ENCODE assay signal across 20 cellular contexts in the genomic region with DNA sequence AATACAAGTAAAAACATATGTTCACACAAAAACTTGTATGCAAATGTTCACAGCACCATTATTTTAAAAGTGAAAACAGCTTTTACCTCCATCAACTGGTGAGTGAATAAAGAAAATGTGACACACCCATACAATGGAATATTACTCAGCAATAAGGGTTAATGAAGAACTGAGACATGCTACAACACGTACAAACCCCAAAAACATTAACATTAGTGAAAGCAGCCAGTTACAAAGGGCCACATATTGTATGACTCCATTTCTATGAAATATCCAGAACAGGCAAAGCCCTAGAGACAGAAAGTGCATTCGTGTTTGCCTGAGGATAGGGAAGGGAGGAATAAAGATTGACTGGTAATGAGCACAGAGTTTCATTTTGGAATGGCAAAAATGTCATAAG. TPM values are rescaled to one million over a fixed set of nuclear protein-coding genes. Genes with fewer than 3 reads are reported as not detected.
A peak's percentile ranks its signal among the peaks of the same experiment; 100 is the strongest.
DNase-seq lines count a peak whose midpoint lies in the region; ATAC-seq, FAIRE-seq and TF ChIP-seq lines count a peak whose summit lies in the region.
"Had no signal": no experiment of that assay in that cellular context is flagged by ENCODE, and none has a peak within 500 bp of the region (broad histone marks: within the 10 kb centered on the region; RNA-seq: fewer than 3 reads in every experiment).

No MANE protein-coding gene starts in this region.

- ATAC-seq in esophagus mucosa (peak; percentile 75), GM18498 (IDR thresholded peaks at IDR 0.05; ENCODE audit: unreplicated experiment) (no peak)
- ATAC-seq: A549; CD8-positive, alpha-beta T cell had no signal

- peak overlapping the region; percentile 55 for H3K27ac Mint-ChIP-seq in activated naive CD4-positive, alpha-beta T cell treated with anti-CD3 and anti-CD28 coated beads, Interleukin-2, amount 50 U/mL, for 24 hours
- H3K27ac Mint-ChIP-seq: B cell; CD4-positive, alpha-beta T cell; CD8-positive, alpha-beta T cell had no signal

- peaks cover 34% of the 10 kb centered on the region for H3K36me3 Mint-ChIP-seq in activated naive CD4-positive, alpha-beta T cell treated with anti-CD3 and anti-CD28 coated beads, Interleukin-2, amount 50 U/mL, for 24 hours

- TF ChIP-seq CTCF in bronchial epithelial cell (IDR thresholded peaks at IDR 0.05; ENCODE audit: insufficient read depth, low read length, severe bottlenecking): no peak

- FAIRE-seq in bronchial epithelial cell (lab: Jason Lieb, UNC): no peak
- FAIRE-seq: A549, D721Med, G401.6, GM12891, GM18507 had no signal

- H3K4me3 ChIP-seq in bronchial epithelial cell (ENCODE audit: low read depth, low read length): no peak overlapping the region
- H3K4me3 ChIP-seq: A549; BLaER1 treated with 17β-estradiol and CSF1 and Interleukin-3, amounts not matched to agents 10 nM and 100 nM had no signal

- peaks cover 5% of the 10 kb centered on the region for H3K9me3 Mint-ChIP-seq in activated naive CD4-positive, alpha-beta T cell treated with anti-CD3 and anti-CD28 coated beads, Interleukin-2, amount 50 U/mL, for 24 hours

- H3K27me3 ChIP-seq in bronchial epithelial cell (ENCODE audit: control insufficient read depth, insufficient read depth, low read length): no peaks in the 10 kb centered on the region
- H3K27me3 ChIP-seq: BLaER1 treated with 17β-estradiol and CSF1 and Interleukin-3, amounts not matched to agents 10 nM and 100 nM had no signal

- H3K4me1 Mint-ChIP-seq in activated naive CD4-positive, alpha-beta T cell treated with anti-CD3 and anti-CD28 coated beads, Interleukin-2, amount 50 U/mL, for 24 hours: peaks cover 4% of the 10 kb centered on the region
- H3K4me1 Mint-ChIP-seq: B cell had no signal

- no peak overlapping the region for H3K4me3 Mint-ChIP-seq in activated naive CD4-positive, alpha-beta T cell treated with anti-CD3 and anti-CD28 coated beads, Interleukin-2, amount 50 U/mL, for 24 hours
- H3K4me3 Mint-ChIP-seq: B cell; CD4-positive, alpha-beta T cell; CD8-positive, alpha-beta T cell had no signal

- no peaks in the 10 kb centered on the region for H3K27me3 Mint-ChIP-seq in activated naive CD4-positive, alpha-beta T cell treated with anti-CD3 and anti-CD28 coated beads, Interleukin-2, amount 50 U/mL, for 24 hours
- H3K27me3 Mint-ChIP-seq: B cell; CD4-positive, alpha-beta T cell had no signal

- H3K36me3 ChIP-seq in bronchial epithelial cell (ENCODE audit: control insufficient read depth, insufficient read depth, low read length): no peaks in the 10 kb centered on the region

- DNase-seq in activated naive CD4-positive, alpha-beta T cell treated with Interleukin-2 at 50 U/mL for 16 hours: no peak
- DNase-seq in bronchial epithelial cell (ENCODE audit: low read depth): peak; percentile 71
- DNase-seq in SIG-M5 treated with dmso at 0.1 percent for 504 hours (lab: John Stamatoyannopoulos, UW; ENCODE audit: unreplicated experiment): no peak
- DNase-seq: AML-193; Caco-2; Calu3; CD4-positive, alpha-beta T cell; CD8-positive, alpha-beta T cell; DMS79 treated with DMSO at 0.1 percent for 48 hours; GF-D8 had no signal

RNA-seq across cellular contexts. Expression of a gene that starts 21.6 kb away (rescaled TPM):
- total RNA-seq in bronchial epithelial cell (3.7 TPM in 2 replicates), esophagus mucosa (3.8 TPM)
